In the genomic region with DNA sequence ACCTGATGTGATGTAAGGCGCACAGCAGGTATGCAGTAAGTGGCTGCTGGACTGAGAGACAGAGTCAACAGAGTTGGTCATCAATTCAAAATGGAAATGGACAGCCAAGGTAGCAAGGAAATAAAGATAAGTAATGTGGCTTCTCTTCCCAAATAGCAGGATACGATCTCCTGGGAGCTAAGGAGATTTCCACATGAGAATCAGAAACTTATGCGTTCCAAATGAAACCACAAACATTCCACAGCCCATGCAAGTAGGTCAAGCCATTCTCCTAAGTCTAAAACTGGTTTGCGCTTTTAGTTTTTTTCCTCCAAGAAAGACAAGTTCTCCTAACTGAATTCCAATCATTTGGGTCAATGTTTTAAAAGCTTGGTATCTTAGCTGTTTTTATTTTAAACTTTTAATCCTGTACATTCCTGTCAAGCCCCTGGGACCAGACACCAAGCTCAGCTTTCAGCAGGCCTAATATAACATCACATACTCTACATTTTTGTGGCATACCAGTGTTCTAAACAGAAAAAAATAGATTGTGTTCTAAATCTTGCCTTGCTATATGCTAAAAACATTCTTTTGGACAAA, we compare ENCODE assay signal across 9 cellular contexts.
A peak's percentile ranks its signal among the peaks of the same experiment; 100 is the strongest.
DNase-seq lines count a peak whose midpoint lies in the region; ATAC-seq, FAIRE-seq and TF ChIP-seq lines count a peak whose summit lies in the region.
"Had no signal": no experiment of that assay in that cellular context is flagged by ENCODE, and none has a peak within 500 bp of the region (broad histone marks: within the 10 kb centered on the region; RNA-seq: fewer than 3 reads in every experiment).

No MANE protein-coding gene starts in this region.

- no peaks in the 10 kb centered on the region for H3K27me3 ChIP-seq in ACC112 (ENCODE audit: insufficient read depth, low read length)

- peaks cover 4% of the 10 kb centered on the region for H3K79me2 ChIP-seq in ACC112 (ENCODE audit: control insufficient read depth, insufficient read depth, low read length, unreplicated experiment)

- TF ChIP-seq RAD21 in Ishikawa (IDR thresholded peaks at IDR 0.05; ENCODE audit: low read depth), result no peak

- H3K36me3 ChIP-seq in ACC112 (ENCODE audit: insufficient read depth, low read length), result peaks cover 34% of the 10 kb centered on the region

- no peak overlapping the region for H2AFZ ChIP-seq in ACC112 (ENCODE audit: low read length, unreplicated experiment)

- DNase-seq in choroid plexus epithelial cell (ENCODE audit: low read depth) (peak; percentile 98), myocyte (ENCODE audit: low read depth) (peak; percentile 89), NCI-H1417 treated with DMSO at 0.1 percent for 48 hours (lab: John Stamatoyannopoulos, UW) (no peak), GM19239 (ENCODE audit: insufficient read length, low spot score) (no peak), mesenteric fat pad (ENCODE audit: low spot score) (no peak)
- DNase-seq: activated effector memory CD4-positive, alpha-beta T cell treated with Interleukin-2 at 50 U/mL for 16 hours had no signal

- TF ChIP-seq EP300 in Ishikawa (IDR thresholded peaks at IDR 0.05; ENCODE audit: borderline replicate concordance), result no peak

- FAIRE-seq in GM19239 (lab: Jason Lieb, UNC), result no peak

- TF ChIP-seq CTCF in choroid plexus epithelial cell (conservative IDR thresholded peaks at IDR 0.05; ENCODE audit: low read depth, low read length), result no peak

- peaks cover 54% of the 10 kb centered on the region for H3K4me1 ChIP-seq in ACC112 (ENCODE audit: control insufficient read depth, insufficient read depth, low read length, unreplicated experiment)

- H3K27ac ChIP-seq in ACC112 (ENCODE audit: low read depth, low read length), result peak overlapping the region; percentile 99

- peak overlapping the region; percentile 61 for H3K4me3 ChIP-seq in ACC112 (ENCODE audit: low read depth, low read length)
- no peak overlapping the region for H3K4me3 ChIP-seq in choroid plexus epithelial cell (ENCODE audit: low read depth, low read length)

- ATAC-seq in GM18868 (IDR thresholded peaks at IDR 0.05; ENCODE audit: unreplicated experiment), result no peak

TF ChIP-seq in Ishikawa, 13 proteins besides CTCF, POLR2A, EP300 and RAD21:
- peak; percentile 53; the same call in 1 of the 2 replicates for TF ChIP-seq TEAD4 (IDR thresholded peaks at IDR 0.05)
- no peak for TF ChIP-seq USF1 (IDR thresholded peaks at IDR 0.05)

Comparison
In these comparisons a context has a peak if more than half of its experiments do, and no peak if none do; other contexts are left out.
1. DNase-seq: peak in choroid plexus epithelial cell (single experiment) and myocyte (single experiment); none in NCI-H1417 treated with DMSO at 0.1 percent for 48 hours (single experiment), GM19239 (single experiment) and mesenteric fat pad (single experiment).